Comparison of ENCODE assay signal across 8 cellular contexts in the genomic region with DNA sequence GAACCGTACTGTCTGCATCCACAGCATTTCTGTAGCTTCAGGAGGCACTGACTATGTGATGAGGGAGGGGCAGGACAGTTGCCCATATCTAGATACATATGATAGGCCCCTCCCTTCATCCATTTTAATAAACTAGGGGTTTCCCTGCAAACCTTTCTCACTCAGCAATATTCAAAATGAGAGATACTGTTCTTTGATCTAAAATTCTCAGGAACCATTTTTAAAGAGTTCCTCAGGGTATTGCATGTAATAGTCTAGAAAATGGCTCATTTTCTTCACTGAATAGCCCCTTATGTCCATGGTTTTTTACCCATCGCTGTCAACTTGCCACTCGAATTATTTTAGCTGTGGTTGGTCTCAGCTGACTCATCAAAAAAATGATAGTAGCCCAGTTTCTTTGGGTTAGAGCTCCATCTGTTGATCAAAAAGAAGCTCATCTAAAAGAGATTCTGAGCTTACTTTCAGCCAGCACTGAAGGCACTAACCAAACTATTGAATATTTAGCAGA. TPM values are rescaled to one million over a fixed set of nuclear protein-coding genes. Genes with fewer than 3 reads are reported as not detected.
DNase-seq lines count a peak whose midpoint lies in the region; ATAC-seq and TF ChIP-seq lines count a peak whose summit lies in the region.

No MANE protein-coding gene starts in this region.

- H3K9me3 ChIP-seq in CD4-positive, alpha-beta T cell (ENCODE audit: control insufficient read depth, low read length), result no peaks in the 10 kb centered on the region
- no peaks in the 10 kb centered on the region for H3K9me3 ChIP-seq in GM23248 (ENCODE audit: low read depth)
- H3K9me3 ChIP-seq in right cardiac atrium (ENCODE audit: control insufficient read depth, low read length), result no peaks in the 10 kb centered on the region

- CTCF ChIA-PET in CD4-positive, alpha-beta T cell (lab: Charles Lee), result interaction anchor here (0.6 to 1.8 kb wide), 6 partner anchors 17 to 874 kb away, joined by 3 to 10 read pairs (median 3); a partner anchor contains a TSS

- H3K27ac Mint-ChIP-seq in CD4-positive, alpha-beta T cell, result no peak overlapping the region
- peak overlapping the region; percentile 86 for H3K27ac Mint-ChIP-seq in activated naive CD8-positive, alpha-beta T cell

- no peaks in the 10 kb centered on the region for H3K9me3 Mint-ChIP-seq in CD4-positive, alpha-beta T cell
- no peaks in the 10 kb centered on the region for H3K9me3 Mint-ChIP-seq in activated naive CD8-positive, alpha-beta T cell (ENCODE audit: low read depth)

- no peaks in the 10 kb centered on the region for H4K20me1 ChIP-seq in GM23248 (ENCODE audit: insufficient read depth)

- peak; percentile 60 for ATAC-seq in CD4-positive, alpha-beta T cell (ENCODE audit: poor library complexity)
- ATAC-seq in right cardiac atrium (peak; percentile 35 to 36), HG03097 (IDR thresholded peaks at IDR 0.05; ENCODE audit: low FRiP score, unreplicated experiment) (no peak), HG03342 (IDR thresholded peaks at IDR 0.05; ENCODE audit: unreplicated experiment) (no peak)

- H3K4me2 ChIP-seq in GM23248 (ENCODE audit: unreplicated experiment), result no peak overlapping the region

- no peak overlapping the region for H3K4me3 ChIP-seq in GM23248
- H3K4me3 ChIP-seq in right cardiac atrium (ENCODE audit: low read length), result no peak overlapping the region

- H3K79me2 ChIP-seq in GM23248 (ENCODE audit: insufficient read depth), result no peaks in the 10 kb centered on the region

- WGBS in GM23248 (ENCODE audit: low coverage in 1 of 2, low lambda C conversion rate in 2 of 2, missing lambda C conversion rate in 2 of 2), 2 experiments, result 35 to 36% methylated on average over 3 of the region's 3 CpGs
- WGBS in right cardiac atrium, result 39% methylated on average over 3 of the region's 3 CpGs

- intact Hi-C loops in CD4-positive, alpha-beta T cell (cut with DNase I, micrococcal nuclease), result loop anchor here (1.0 to 5.0 kb wide), 4 partner anchors 42 to 462 kb away; a partner anchor contains a TSS
- intact Hi-C loops in right cardiac atrium (cut with DNase I), result no loop called here

- H3K27me3 ChIP-seq in CD4-positive, alpha-beta T cell (ENCODE audit: control insufficient read depth, insufficient read depth, low read length), result no peaks in the 10 kb centered on the region
- H3K27me3 ChIP-seq in GM23248 (replicated peaks; ENCODE audit: insufficient read depth) (no peaks in the 10 kb centered on the region), right cardiac atrium (ENCODE audit: control insufficient read depth, insufficient read depth) (no peaks in the 10 kb centered on the region)

- H2AFZ ChIP-seq in GM23248, result no peak overlapping the region; the same call in 1 of the 2 replicates

- H3K4me1 ChIP-seq in GM23248 (ENCODE audit: insufficient read depth), result no peaks in the 10 kb centered on the region
- peaks cover under 1% of the 10 kb centered on the region for H3K4me1 ChIP-seq in right cardiac atrium (ENCODE audit: control insufficient read depth, insufficient read depth, low read length)

- H3K4me3 Mint-ChIP-seq in CD4-positive, alpha-beta T cell, result no peak overlapping the region
- H3K4me3 Mint-ChIP-seq in activated naive CD8-positive, alpha-beta T cell, result peak overlapping the region; percentile 35

- H3K9me2 ChIP-seq in GM23248 (ENCODE audit: insufficient read depth), result no peaks in the 10 kb centered on the region

- H3K4me1 Mint-ChIP-seq in CD4-positive, alpha-beta T cell (ENCODE audit: low read depth), result peaks cover 6% of the 10 kb centered on the region
- H3K4me1 Mint-ChIP-seq in activated naive CD8-positive, alpha-beta T cell (ENCODE audit: low read depth), result peaks cover 6% of the 10 kb centered on the region

- no peak overlapping the region for H3K9ac ChIP-seq in GM23248

- POLR2A ChIA-PET in CD4-positive, alpha-beta T cell (lab: Charles Lee), result interaction anchor here (0.6 to 1.4 kb wide), 10 partner anchors 24 to 411 kb away, joined by 3 to 7 read pairs (median 4); a partner anchor contains a TSS

- DNase-seq in CD4-positive, alpha-beta T cell, result no peak
- DNase-seq in GM23248, result peak; percentile 78
- peak; percentile 39 to 68 for DNase-seq in NCI-H526 (lab: John Stamatoyannopoulos, UW)
- DNase-seq in right cardiac atrium, result no peak
- DNase-seq in stimulated activated CD4-positive, alpha-beta T cell treated with anti-CD3 and anti-CD28 coated beads, Interleukin-2, amount 100 ng/mL, for 48 hours, result peak; percentile 6 to 9

- H3F3A ChIP-seq in GM23248 (ENCODE audit: insufficient read depth), result no peaks in the 10 kb centered on the region

- H3K27me3 Mint-ChIP-seq in CD4-positive, alpha-beta T cell, result no peaks in the 10 kb centered on the region
- H3K27me3 Mint-ChIP-seq in activated naive CD8-positive, alpha-beta T cell, result no peaks in the 10 kb centered on the region

- no peak overlapping the region for H3K27ac ChIP-seq in CD4-positive, alpha-beta T cell (ENCODE audit: low read depth, low read length)
- H3K27ac ChIP-seq in GM23248, result no peak overlapping the region
- no peak overlapping the region for H3K27ac ChIP-seq in right cardiac atrium (ENCODE audit: low read length)

- in situ Hi-C loops in GM23248 (cut with MboI), result no loop called here

- 0 out of 2 replicates have a peak, but pooled peaks cover 3% of the 10 kb centered on the region for H3K36me3 ChIP-seq in GM23248 (ENCODE audit: low read depth)

- peak; percentile 54 for TF ChIP-seq CTCF in CD4-positive, alpha-beta T cell (IDR thresholded peaks at IDR 0.05)

- peaks cover 18% of the 10 kb centered on the region for H3K36me3 Mint-ChIP-seq in CD4-positive, alpha-beta T cell (ENCODE audit: low read depth)
- H3K36me3 Mint-ChIP-seq in activated naive CD8-positive, alpha-beta T cell, result no peaks in the 10 kb centered on the region

RNA-seq across cellular contexts. Expression of a gene that starts 37.0 kb away (rescaled TPM):
- not detected for total RNA-seq in CD4-positive, alpha-beta T cell
- total RNA-seq in GM23248 (2014; rRNA removed; shearing (Covaris generic)), result not detected in 2 replicates
- polyA plus RNA-seq in GM23248 (2016; fragmentation: Nextera tagmentation; extraction: Ambion mirVana) (0.16 and 0.23 TPM in 2 replicates), right cardiac atrium (not detected)
- total RNA-seq in right cardiac atrium, result not detected

RNA-seq across cellular contexts. Expression of a gene that starts 42.0 kb away (rescaled TPM):
- 10 to 100 TPM; 16.3 to 17.9 TPM for total RNA-seq in CD4-positive, alpha-beta T cell
- total RNA-seq in GM23248 (2014; rRNA removed; shearing (Covaris generic)), result 11.3 and 13.8 TPM in 2 replicates
- polyA plus RNA-seq in GM23248 (2016; fragmentation: Nextera tagmentation; extraction: Ambion mirVana), result 5.6 and 6.4 TPM in 2 replicates
- total RNA-seq in right cardiac atrium, result 10 to 100 TPM; 17.3 to 25.6 (median 22.2) TPM
- polyA plus RNA-seq in right cardiac atrium, result 7.1 TPM

RNA-seq across cellular contexts. Expression of a gene that starts 42.5 kb away (rescaled TPM):
- total RNA-seq in CD4-positive, alpha-beta T cell, result 100 to 1,000 TPM; 164 to 170 TPM
- 117 and 141 TPM in 2 replicates for total RNA-seq in GM23248 (2014; rRNA removed; shearing (Covaris generic))
- polyA plus RNA-seq in GM23248 (2016; fragmentation: Nextera tagmentation; extraction: Ambion mirVana) (161 and 174 TPM in 2 replicates), right cardiac atrium (71.1 TPM)
- total RNA-seq in right cardiac atrium, result 100 to 1,000 TPM; 178 to 223 (median 202) TPM

RNA-seq across cellular contexts. Expression of a gene that starts 52.3 kb away (rescaled TPM):
- 10 to 100 TPM; 19.8 to 21.6 TPM for total RNA-seq in CD4-positive, alpha-beta T cell
- total RNA-seq in GM23248 (2014; rRNA removed; shearing (Covaris generic)), result 34.8 and 45.9 TPM in 2 replicates
- polyA plus RNA-seq in GM23248 (2016; fragmentation: Nextera tagmentation; extraction: Ambion mirVana) (203 and 222 TPM in 2 replicates), right cardiac atrium (102 TPM)
- total RNA-seq in right cardiac atrium, result 10 to 100 TPM; 52.6 to 65.6 (median 58.2) TPM

Comparison
In these comparisons a context has a peak if more than half of its experiments do, and no peak if none do; other contexts are left out.
1. ATAC-seq: peak in CD4-positive, alpha-beta T cell (single experiment) and right cardiac atrium (2 of 2); none in HG03097 (single experiment) and HG03342 (single experiment).
2. DNase-seq: peak in GM23248 (single experiment), NCI-H526 (2 of 2) and stimulated activated CD4-positive, alpha-beta T cell treated with anti-CD3 and anti-CD28 coated beads, Interleukin-2, amount 100 ng/mL, for 48 hours (2 of 2); none in CD4-positive, alpha-beta T cell (0 of 10) and right cardiac atrium (0 of 3).
3. intact Hi-C loops: an anchor here in CD4-positive, alpha-beta T cell (1.0 to 5.0 kb wide); none called in right cardiac atrium.